ENCODE assay signal across 21 cellular contexts in genomic region chr1:36542024-36542961, GRCh38. TPM values are rescaled to one million over a fixed set of nuclear protein-coding genes. Genes with fewer than 3 reads are reported as not detected.
DNase-seq lines count a peak whose midpoint lies in the region; ATAC-seq and TF ChIP-seq lines count a peak whose summit lies in the region.
"Had no signal": no experiment of that assay in that cellular context is flagged by ENCODE, and none has a peak within 500 bp of the region (broad histone marks: within the 10 kb centered on the region; RNA-seq: fewer than 3 reads in every experiment).

No MANE protein-coding gene starts in this region.

- no peaks in the 10 kb centered on the region for H3K4me1 ChIP-seq in PC-3 (ENCODE audit: insufficient read depth, low read length)
- H3K4me1 ChIP-seq in sigmoid colon = no peaks in the 10 kb centered on the region
- H3K4me1 ChIP-seq: BE2C, SJCRH30 had no signal

- no peak overlapping the region for H3K9ac ChIP-seq in PC-3 (ENCODE audit: low read length)

- TF ChIP-seq EP300 in sigmoid colon (IDR thresholded peaks at IDR 0.05) = no peak

- 46 to 60% methylated on average over 13 of the region's 13 CpGs for WGBS in sigmoid colon, 2 donors

- peaks cover 28% of the 10 kb centered on the region for H3K27me3 ChIP-seq in PC-3 (ENCODE audit: low read length)
- peaks cover 0 to 24% (median 0%) of the 10 kb centered on the region in 3 donors for H3K27me3 ChIP-seq in sigmoid colon
- H3K27me3 ChIP-seq: BE2C, SJCRH30 had no signal

- no peak for TF ChIP-seq CTCF in PC-3 (conservative IDR thresholded peaks at IDR 0.05; ENCODE audit: low read depth, low read length)
- TF ChIP-seq CTCF in sigmoid colon (IDR thresholded peaks at IDR 0.05) = no peak
- no peak for TF ChIP-seq CTCF in chondrocyte (IDR thresholded peaks at IDR 0.05)

- no peak overlapping the region for H3K4me2 ChIP-seq in PC-3 (ENCODE audit: low read length)

- no peaks in the 10 kb centered on the region for H3K79me2 ChIP-seq in PC-3 (ENCODE audit: low read length)

- TF ChIP-seq POLR2A in sigmoid colon (IDR thresholded peaks at IDR 0.05) = no peak

- no peaks in the 10 kb centered on the region for H3F3A ChIP-seq in PC-3 (ENCODE audit: low read length, unreplicated experiment)

- H3K4me1 Mint-ChIP-seq in chondrocyte (ENCODE audit: low read depth) = no peaks in the 10 kb centered on the region
- H3K4me1 Mint-ChIP-seq: memory B cell had no signal

- no peak overlapping the region for H3K4me3 Mint-ChIP-seq in chondrocyte (ENCODE audit: unreplicated experiment)
- H3K4me3 Mint-ChIP-seq: activated CD8-positive, alpha-beta T cell treated with anti-CD3 and anti-CD28 coated beads, Interleukin-2, amount 10 ng/mL, durations not matched to agents 7 days and 5 days; memory B cell had no signal

- H3K27ac ChIP-seq in PC-3 (ENCODE audit: low read length) = no peak overlapping the region
- no peak overlapping the region for H3K27ac ChIP-seq in sigmoid colon
- H3K27ac ChIP-seq: HL-60, SJCRH30 had no signal

- intact Hi-C loops in PC-3 (cut with micrococcal nuclease) (no loop called here), sigmoid colon (cut with DNase I) (no loop called here)

- H3K9me3 Mint-ChIP-seq in chondrocyte (ENCODE audit: low read depth) = no peaks in the 10 kb centered on the region
- H3K9me3 Mint-ChIP-seq: memory B cell had no signal

- ATAC-seq in PC-3 = no peak
- no peak for ATAC-seq in HG02870 (IDR thresholded peaks at IDR 0.05; ENCODE audit: unreplicated experiment)
- ATAC-seq: activated CD4-positive, CD25-positive, alpha-beta regulatory T cell treated with anti-CD3 and anti-CD28 coated beads, Interleukin-2, amount 50 U/mL, for 24 hours; activated CD8-positive, alpha-beta T cell treated with anti-CD3 and anti-CD28 coated beads, Interleukin-2, amount 10 ng/mL, durations not matched to agents 7 days and 5 days; left cardiac atrium had no signal

- H3K4me3 ChIP-seq in PC-3 (ENCODE audit: low read length) (no peak overlapping the region), sigmoid colon (no peak overlapping the region)
- H3K4me3 ChIP-seq: GM12878, SJCRH30 had no signal

- 0 out of 2 replicates have a peak overlapping the region, but pooled peaks have one; percentile 17 for H2AFZ ChIP-seq in PC-3 (ENCODE audit: low read length)

- H3K9me2 ChIP-seq in PC-3 (replicated peaks; ENCODE audit: low read length) = no peaks in the 10 kb centered on the region

- H3K36me3 ChIP-seq in PC-3 (ENCODE audit: low read depth, low read length) (no peaks in the 10 kb centered on the region), sigmoid colon (no peaks in the 10 kb centered on the region)
- H3K36me3 ChIP-seq: BE2C, SJCRH30 had no signal

- no peaks in the 10 kb centered on the region for H3K9me3 ChIP-seq in PC-3 (ENCODE audit: low read length)
- no peaks in the 10 kb centered on the region for H3K9me3 ChIP-seq in sigmoid colon
- H3K9me3 ChIP-seq: BE2C, SJCRH30 had no signal

- peaks cover 52% of the 10 kb centered on the region for H3K27me3 Mint-ChIP-seq in chondrocyte (ENCODE audit: low read depth)

- H3K27ac Mint-ChIP-seq in chondrocyte (ENCODE audit: unreplicated experiment) = no peak overlapping the region
- H3K27ac Mint-ChIP-seq: activated CD8-positive, alpha-beta T cell treated with anti-CD3 and anti-CD28 coated beads, Interleukin-2, amount 10 ng/mL, durations not matched to agents 7 days and 5 days; memory B cell had no signal

- CTCF ChIA-PET in PC-3 (lab: Charles Lee) = no interaction called here

- H4K20me1 ChIP-seq in PC-3 (ENCODE audit: low read length) = no peaks in the 10 kb centered on the region

- BruUV-seq in PC-3 (replicated peaks; lab: Mats Ljungman, UMichigan) = no TSS peak

- POLR2A ChIA-PET in PC-3 (lab: Charles Lee; ENCODE audit: unreplicated experiment) = no interaction called here

- no peaks in the 10 kb centered on the region for H3K36me3 Mint-ChIP-seq in chondrocyte (ENCODE audit: low read depth)
- H3K36me3 Mint-ChIP-seq: memory B cell had no signal

- peak; percentile 13 for DNase-seq in NCI-H2196 (lab: John Stamatoyannopoulos, UW; ENCODE audit: unreplicated experiment)
- DNase-seq in NCI-H2196 treated with DMSO at 0.1 percent for 48 hours (lab: John Stamatoyannopoulos, UW; ENCODE audit: unreplicated experiment) = no peak
- peak; percentile 91 for DNase-seq in NCI-H2029 (lab: John Stamatoyannopoulos, UW)
- no peak for DNase-seq in PC-3
- peak; percentile 35 for DNase-seq in sigmoid colon
- no peak for DNase-seq in 8988T
- no peak for DNase-seq in chondrocyte (ENCODE audit: low spot score)
- DNase-seq: activated CD8-positive, alpha-beta T cell treated with anti-CD3 and anti-CD28 coated beads, Interleukin-2, amount 10 ng/mL, durations not matched to agents 7 days and 5 days; activated gamma-delta T cell; activated T-cell treated with anti-CD3 and anti-CD28 coated beads for 4 hours; cerebellar nuclear complex; left cardiac atrium; NCI-H2107 had no signal

RNA-seq across cellular contexts. Expression of gene CSF3R, which starts 59.6 kb away (rescaled TPM):
- total RNA-seq in PC-3 (2014; rRNA removed) = not detected in 2 replicates
- 1 to 10 TPM; 7.5 to 9.1 (median 8.6) TPM for total RNA-seq in sigmoid colon
- 1 to 10 TPM; 3.9 to 4.2 (median 3.9) TPM for polyA plus RNA-seq in sigmoid colon
- not detected in 3 replicates for total RNA-seq in chondrocyte
- total RNA-seq: epithelial cell of proximal tubule, SJCRH30 had no signal
- polyA plus RNA-seq: GM12878 had no signal

Comparison
In these comparisons a context has a peak if more than half of its experiments do, and no peak if none do; other contexts are left out.
1. DNase-seq: peak in NCI-H2196 (single experiment), NCI-H2029 (single experiment) and sigmoid colon (single experiment); none in NCI-H2196 treated with DMSO at 0.1 percent for 48 hours (single experiment), PC-3 (single experiment), 8988T (single experiment) and chondrocyte (single experiment).